In genomic region chr1:223545325-223545724, GRCh38 we compare ENCODE assay signal across 25 cellular contexts.
"Had no signal": no experiment of that assay in that cellular context is flagged by ENCODE, and none has a peak within 500 bp of the region (broad histone marks: within the 10 kb centered on the region; RNA-seq: fewer than 3 reads in every experiment).

No MANE protein-coding gene starts in this region.

- H3K27ac ChIP-seq: brain microvascular endothelial cell, esophagus muscularis mucosa, gastroesophageal sphincter, heart right ventricle had no signal

- H3K36me3 ChIP-seq: brain microvascular endothelial cell, esophagus muscularis mucosa, gastroesophageal sphincter, heart right ventricle had no signal

- DNase-seq: activated CD4-positive, alpha-beta memory T cell treated with anti-CD3 and anti-CD28 coated beads, Interleukin-2, amount 10 ng/mL, durations not matched to agents 7 days and 5 days; activated CD4-positive, alpha-beta T cell treated with anti-CD3 and anti-CD28 coated beads for 36 hours; activated CD4-positive, alpha-beta T cell treated with anti-CD3 and anti-CD28 coated beads, Interleukin-2, amount 10 ng/mL, durations not matched to agents 24 days and 14 days; activated CD4-positive, CD25-positive, alpha-beta regulatory T cell; activated CD4-positive, CD25-positive, alpha-beta regulatory T cell treated with anti-CD3 and anti-CD28 coated beads, Interleukin-2, amount 50 U/mL, for 72 hours; activated effector memory CD4-positive, alpha-beta T cell treated with Interleukin-2 at 50 U/mL for 16 hours; activated gamma-delta T cell treated with Interleukin-2 at 50 U/mL for 16 hours; activated naive CD4-positive, alpha-beta T cell treated with anti-CD3 and anti-CD28 coated beads, Interleukin-2, amount 50 U/mL, for 16 hours; activated naive CD4-positive, alpha-beta T cell treated with Interleukin-2 at 50 U/mL for 16 hours; activated T-cell treated with anti-CD3 and anti-CD28 coated beads, Interleukin-2, amount 50 U/mL, for 4 hours; amniotic stem cell; anterior cingulate cortex; brain microvascular endothelial cell; cortex of kidney; dermis blood vessel endothelial cell; effector CD4-positive, alpha-beta T cell; effector memory CD8-positive, alpha-beta T cell; erythroblast; foreskin melanocyte; heart right ventricle; T-helper 1 cell; T-helper 2 cell had no signal

- ATAC-seq: activated CD4-positive, alpha-beta T cell treated with anti-CD3 and anti-CD28 coated beads for 36 hours; activated T-cell treated with anti-CD3 and anti-CD28 coated beads, Interleukin-2, amount 50 U/mL, for 4 hours; activated T-helper 17 cell treated with anti-CD3 and anti-CD28 coated beads, Interleukin-2, amount 50 U/mL, for 72 hours; effector memory CD8-positive, alpha-beta T cell; gastroesophageal sphincter; heart right ventricle had no signal

- H3K4me3 ChIP-seq: esophagus muscularis mucosa, gastroesophageal sphincter, heart right ventricle had no signal

- H3K27me3 ChIP-seq: brain microvascular endothelial cell, gastroesophageal sphincter had no signal

- H3K4me1 ChIP-seq: gastroesophageal sphincter, heart right ventricle had no signal
